23 cellular contexts compared by ENCODE assay signal in genomic region chr13:98048263-98048662, GRCh38.
"Had no signal": no experiment of that assay in that cellular context is flagged by ENCODE, and none has a peak within 500 bp of the region (broad histone marks: within the 10 kb centered on the region; RNA-seq: fewer than 3 reads in every experiment).

No MANE protein-coding gene starts in this region.

- H3K9me3 Mint-ChIP-seq: activated T-helper 17 cell treated with anti-CD3 and anti-CD28 coated beads, Interleukin-2, amount 50 U/mL, for 72 hours had no signal

- H3K27ac ChIP-seq: foreskin keratinocyte, parathyroid adenoma, testis, transverse colon had no signal

- H3K79me2 ChIP-seq: parathyroid adenoma had no signal

- H3K27ac Mint-ChIP-seq: activated B cell treated with CpG ODN at 0.5 μM for 24 hours; activated CD8-positive, alpha-beta T cell treated with anti-CD3 and anti-CD28 coated beads for 36 hours; activated T-helper 17 cell treated with anti-CD3 and anti-CD28 coated beads, Interleukin-2, amount 50 U/mL, for 72 hours; nephron; T-helper 17 cell had no signal

- H3K27me3 ChIP-seq: foreskin keratinocyte, testis, transverse colon had no signal

- ATAC-seq: activated CD8-positive, alpha-beta T cell treated with anti-CD3 and anti-CD28 coated beads for 36 hours; activated T-cell treated with anti-CD3 and anti-CD28 coated beads, Interleukin-2, amount 50 U/mL, for 4 hours; activated T-helper 17 cell treated with anti-CD3 and anti-CD28 coated beads, Interleukin-2, amount 50 U/mL, for 72 hours; esophagus mucosa; foreskin keratinocyte; left cardiac atrium; left ventricle myocardium superior; right cardiac atrium; stimulated activated naive CD8-positive, alpha-beta T cell treated with anti-CD3 and anti-CD28 coated beads, Interleukin-15, Interleukin-2, amounts not matched to agents 100 U/mL and 50 U/mL, for 24 hours; T-helper 17 cell had no signal

- H3K4me1 Mint-ChIP-seq: activated B cell treated with CpG ODN at 0.5 μM for 24 hours; activated T-helper 17 cell treated with anti-CD3 and anti-CD28 coated beads, Interleukin-2, amount 50 U/mL, for 72 hours; nephron; T-helper 17 cell had no signal

- H3K4me1 ChIP-seq: foreskin keratinocyte, parathyroid adenoma, testis, transverse colon had no signal

- H3K4me3 Mint-ChIP-seq: activated B cell treated with CpG ODN at 0.5 μM for 24 hours; activated CD8-positive, alpha-beta T cell treated with anti-CD3 and anti-CD28 coated beads for 36 hours; activated T-cell treated with anti-CD3 and anti-CD28 coated beads, Interleukin-2, amount 50 U/mL, for 4 hours; activated T-helper 17 cell treated with anti-CD3 and anti-CD28 coated beads, Interleukin-2, amount 50 U/mL, for 72 hours; nephron; T-helper 17 cell had no signal

- H3K36me3 ChIP-seq: transverse colon had no signal

- H3K9ac ChIP-seq: parathyroid adenoma had no signal

- H2AFZ ChIP-seq: parathyroid adenoma had no signal

- H3K9me3 ChIP-seq: testis, transverse colon had no signal

- DNase-seq: activated B cell treated with CpG ODN at 0.5 μM for 24 hours; activated CD4-positive, alpha-beta T cell treated with anti-CD3 and anti-CD28 coated beads, Interleukin-2, amount 50 U/mL, for 1 hour; activated CD8-positive, alpha-beta T cell treated with anti-CD3 and anti-CD28 coated beads for 36 hours; activated gamma-delta T cell treated with Interleukin-2 at 50 U/mL for 16 hours; activated naive CD4-positive, alpha-beta T cell treated with anti-CD3 and anti-CD28 coated beads, Interleukin-2, amount 50 U/mL, for 16 hours; activated T-cell treated with anti-CD3 and anti-CD28 coated beads, Interleukin-2, amount 50 U/mL, for 4 hours; amniotic stem cell; caudate nucleus; foreskin keratinocyte; glutamatergic neuron; islet precursor cell; left cardiac atrium; left ventricle myocardium superior; right cardiac atrium; stimulated activated CD4-positive, alpha-beta T cell treated with anti-CD3 and anti-CD28 coated beads, Interleukin-2, amount 100 ng/mL, for 48 hours; stimulated activated naive CD8-positive, alpha-beta T cell treated with anti-CD3 and anti-CD28 coated beads, Interleukin-15, Interleukin-2, amounts not matched to agents 100 U/mL and 50 U/mL, for 24 hours; T-helper 17 cell; testis; transverse colon had no signal

- H3K4me3 ChIP-seq: testis, transverse colon had no signal
